In the genomic region with DNA sequence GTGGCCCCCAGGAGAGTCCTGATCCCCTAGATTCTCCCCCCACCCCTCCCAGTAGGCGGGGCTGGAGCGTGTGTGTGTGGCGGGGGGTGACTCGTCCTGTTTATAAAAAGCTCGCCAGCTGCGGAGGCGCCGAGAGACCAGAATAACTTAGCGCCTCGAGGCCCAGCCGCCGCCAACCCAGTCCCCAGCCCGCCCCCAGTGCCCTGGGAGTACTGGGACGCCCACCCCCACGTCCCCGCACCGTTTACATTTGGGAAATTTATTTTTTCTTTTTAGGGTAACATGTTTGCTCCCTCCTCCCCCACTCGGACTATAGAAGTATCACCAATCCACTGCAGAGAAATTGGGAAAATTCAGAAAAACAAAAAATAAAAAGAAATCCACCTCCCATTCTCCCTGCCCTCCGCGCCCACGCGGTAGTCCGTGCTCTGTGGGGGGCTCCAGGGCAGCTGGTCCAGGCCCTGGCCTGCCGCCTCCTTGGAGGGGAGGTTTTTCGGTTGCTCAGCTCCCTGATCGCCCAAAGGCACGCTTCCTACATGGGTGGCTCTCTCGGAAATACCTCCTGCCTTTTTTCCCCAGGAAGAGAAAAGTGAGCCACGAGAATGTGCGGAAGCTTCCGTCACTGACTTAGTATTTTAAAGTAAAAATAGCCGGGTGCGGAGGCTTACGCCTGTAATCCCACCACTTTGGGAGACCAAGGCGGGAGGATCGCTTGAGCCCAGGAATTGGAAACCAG, we compare ENCODE assay signal across 8 cellular contexts. TPM values are rescaled to one million over a fixed set of nuclear protein-coding genes. Genes with fewer than 3 reads are reported as not detected.
DNase-seq lines count a peak whose midpoint lies in the region; ATAC-seq and TF ChIP-seq lines count a peak whose summit lies in the region.

No MANE protein-coding gene starts in this region.

- ATAC-seq in HG02970 (IDR thresholded peaks at IDR 0.05; ENCODE audit: low FRiP score, unreplicated experiment) = no peak

- H3K27ac ChIP-seq in ectodermal cell (ENCODE audit: insufficient read depth, low read depth, low read length, poor library complexity, severe bottlenecking) (peak overlapping the region; percentile 92), liver (ENCODE audit: low read depth in 1 of 2, low read length in 2 of 2) (peak overlapping the region; percentile 81 to 89)

- peak overlapping the region; percentile 75 to 96 for H3K9ac ChIP-seq in liver (ENCODE audit: low read depth in 1 of 2, low read length in 2 of 2)

- no peak for TF ChIP-seq RAD21 in liver (IDR thresholded peaks at IDR 0.05)

- H3K4me3 ChIP-seq in GM06990 (replicated peaks; ENCODE audit: low read depth, low read length) (peak overlapping the region; percentile 80), ectodermal cell (ENCODE audit: insufficient read depth, low read depth, low read length) (peak overlapping the region; percentile 65), liver (ENCODE audit: low read depth in 1 of 3, low read length in 3 of 3) (peak overlapping the region in 2 of 3 donors; percentile 62 to 65)

- DNase-seq in GM06990 (ENCODE audit: extremely low read depth, insufficient read length) (peak; percentile 61), NCI-H1694 treated with DMSO at 0.1 percent for 48 hours (lab: John Stamatoyannopoulos, UW) (peak; percentile 28), HPDE6-E6E7 (ENCODE audit: extremely low spot score) (no peak)
- DNase-seq in activated CD4-positive, alpha-beta T cell treated with anti-CD3 and anti-CD28 coated beads, Interleukin-2, amount 50 U/mL, for 4 hours = peak; percentile 48 to 53
- DNase-seq in stimulated activated CD4-positive, alpha-beta T cell treated with anti-CD3 and anti-CD28 coated beads, Interleukin-4, amount 100 ng/mL, for 24 hours = peak; percentile 60

- no peak for TF ChIP-seq CTCF in GM06990 (IDR thresholded peaks at IDR 0.05; ENCODE audit: insufficient read depth, low read length, poor library complexity, severe bottlenecking)
- TF ChIP-seq CTCF in liver (IDR thresholded peaks at IDR 0.05; ENCODE audit: low read depth, low read length, missing input control) = no peak

- 13 to 15% methylated on average over 36 of the region's 36 CpGs for WGBS in ectodermal cell, 2 experiments
- 37% methylated on average over 36 of the region's 36 CpGs for WGBS in liver

- H3K36me3 ChIP-seq in GM06990 (ENCODE audit: control insufficient read depth, insufficient read depth, low read length) (peaks cover 2% of the 10 kb centered on the region), ectodermal cell (ENCODE audit: control insufficient read depth, insufficient read depth, low read length) (no peaks in the 10 kb centered on the region), liver (ENCODE audit: control insufficient read depth in 4 of 4, insufficient read depth in 3 of 4, low read depth in 1 of 4, low read length in 3 of 4) (peaks cover 0 to under 1% (median 0%) of the 10 kb centered on the region in 4 donors)

- H3K4me1 ChIP-seq in ectodermal cell (ENCODE audit: control insufficient read depth, insufficient read depth, low read length) = peaks cover 15% of the 10 kb centered on the region
- peaks cover 7 to 20% (median 13%) of the 10 kb centered on the region in 4 donors for H3K4me1 ChIP-seq in liver (ENCODE audit: control insufficient read depth in 4 of 4, insufficient read depth in 4 of 4, low read length in 3 of 4)

- H3K9me3 ChIP-seq in ectodermal cell (ENCODE audit: control insufficient read depth, low read length) (no peaks in the 10 kb centered on the region), liver (ENCODE audit: control insufficient read depth in 4 of 4, low read length in 3 of 4) (no peaks in the 10 kb centered on the region)

- peaks cover 2% of the 10 kb centered on the region for H3K27me3 ChIP-seq in GM06990 (replicated peaks; ENCODE audit: control insufficient read depth, insufficient read depth, low read length)
- peaks cover 15% of the 10 kb centered on the region for H3K27me3 ChIP-seq in ectodermal cell (ENCODE audit: control insufficient read depth, insufficient read depth, low read length, poor library complexity, severe bottlenecking)
- no peaks in the 10 kb centered on the region for H3K27me3 ChIP-seq in liver (ENCODE audit: control insufficient read depth in 4 of 4, insufficient read depth in 4 of 4, low read length in 3 of 4)

TF ChIP-seq in liver, 16 proteins besides CTCF, POLR2A, EP300 and RAD21 (continues in another document):
- TF ChIP-seq FOXA1 (IDR thresholded peaks at IDR 0.05) (no peak), NR2F2 (IDR thresholded peaks at IDR 0.05) (no peak), FOXA2 (IDR thresholded peaks at IDR 0.05) (no peak), HNF4G (IDR thresholded peaks at IDR 0.05) (no peak), HNF4A (conservative IDR thresholded peaks at IDR 0.05) (no peak), EGR1 (IDR thresholded peaks at IDR 0.05; ENCODE audit: low read depth in 2 of 2) (no peak), GABPA (IDR thresholded peaks at IDR 0.05 in 1 of 2, conservative IDR thresholded peaks at IDR 0.05 in 1 of 2) (no peak), TAF1 (conservative IDR thresholded peaks at IDR 0.05) (no peak), SP1 (IDR thresholded peaks at IDR 0.05) (no peak), YY1 (IDR thresholded peaks at IDR 0.05) (no peak), RXRA (IDR thresholded peaks at IDR 0.05) (no peak), JUND (IDR thresholded peaks at IDR 0.05) (no peak)
- TF ChIP-seq, protein P1, sequence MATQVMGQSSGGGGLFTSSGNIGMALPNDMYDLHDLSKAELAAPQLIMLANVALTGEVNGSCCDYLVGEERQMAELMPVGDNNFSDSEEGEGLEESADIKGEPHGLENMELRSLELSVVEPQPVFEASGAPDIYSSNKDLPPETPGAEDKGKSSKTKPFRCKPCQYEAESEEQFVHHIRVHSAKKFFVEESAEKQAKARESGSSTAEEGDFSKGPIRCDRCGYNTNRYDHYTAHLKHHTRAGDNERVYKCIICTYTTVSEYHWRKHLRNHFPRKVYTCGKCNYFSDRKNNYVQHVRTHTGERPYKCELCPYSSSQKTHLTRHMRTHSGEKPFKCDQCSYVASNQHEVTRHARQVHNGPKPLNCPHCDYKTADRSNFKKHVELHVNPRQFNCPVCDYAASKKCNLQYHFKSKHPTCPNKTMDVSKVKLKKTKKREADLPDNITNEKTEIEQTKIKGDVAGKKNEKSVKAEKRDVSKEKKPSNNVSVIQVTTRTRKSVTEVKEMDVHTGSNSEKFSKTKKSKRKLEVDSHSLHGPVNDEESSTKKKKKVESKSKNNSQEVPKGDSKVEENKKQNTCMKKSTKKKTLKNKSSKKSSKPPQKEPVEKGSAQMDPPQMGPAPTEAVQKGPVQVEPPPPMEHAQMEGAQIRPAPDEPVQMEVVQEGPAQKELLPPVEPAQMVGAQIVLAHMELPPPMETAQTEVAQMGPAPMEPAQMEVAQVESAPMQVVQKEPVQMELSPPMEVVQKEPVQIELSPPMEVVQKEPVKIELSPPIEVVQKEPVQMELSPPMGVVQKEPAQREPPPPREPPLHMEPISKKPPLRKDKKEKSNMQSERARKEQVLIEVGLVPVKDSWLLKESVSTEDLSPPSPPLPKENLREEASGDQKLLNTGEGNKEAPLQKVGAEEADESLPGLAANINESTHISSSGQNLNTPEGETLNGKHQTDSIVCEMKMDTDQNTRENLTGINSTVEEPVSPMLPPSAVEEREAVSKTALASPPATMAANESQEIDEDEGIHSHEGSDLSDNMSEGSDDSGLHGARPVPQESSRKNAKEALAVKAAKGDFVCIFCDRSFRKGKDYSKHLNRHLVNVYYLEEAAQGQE (IDR thresholded peaks at IDR 0.05) = no peak
- TF ChIP-seq, protein P2, sequence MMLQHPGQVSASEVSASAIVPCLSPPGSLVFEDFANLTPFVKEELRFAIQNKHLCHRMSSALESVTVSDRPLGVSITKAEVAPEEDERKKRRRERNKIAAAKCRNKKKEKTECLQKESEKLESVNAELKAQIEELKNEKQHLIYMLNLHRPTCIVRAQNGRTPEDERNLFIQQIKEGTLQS (IDR thresholded peaks at IDR 0.05) = no peak

RNA-seq across cellular contexts. Expression of a gene that starts 1.5 kb away (rescaled TPM):
- 3.2 TPM for polyA plus RNA-seq in ectodermal cell (2013, experiment 1 of 4)
- 2.3 TPM for polyA plus RNA-seq in ectodermal cell (2013, experiment 2 of 4)
- 3.0 TPM for polyA plus RNA-seq in ectodermal cell (2013, experiment 3 of 4)
- 3.3 TPM for polyA plus RNA-seq in ectodermal cell (2013, experiment 4 of 4)
- under 1 TPM; 0.33 to 0.84 TPM for total RNA-seq in liver
- polyA plus RNA-seq in liver = 1 to 10 TPM in 1 of 2 donors, under 1 TPM in 1; 0.74 to 1.7 TPM

RNA-seq across cellular contexts. Expression of a gene that starts 12.3 kb away (rescaled TPM):
- polyA plus RNA-seq in ectodermal cell (2013, experiment 1 of 4) = 19.8 TPM
- 19.9 TPM for polyA plus RNA-seq in ectodermal cell (2013, experiment 2 of 4)
- 19.3 TPM for polyA plus RNA-seq in ectodermal cell (2013, experiment 3 of 4)
- 18.6 TPM for polyA plus RNA-seq in ectodermal cell (2013, experiment 4 of 4)
- total RNA-seq in liver = 10 to 100 TPM in 1 of 2 donors, 1 to 10 TPM in 1; 3.6 to 12.1 TPM
- 10 to 100 TPM; 16.1 to 28.0 TPM for polyA plus RNA-seq in liver

RNA-seq across cellular contexts. Expression of a gene that starts 20.9 kb away (rescaled TPM):
- polyA plus RNA-seq in ectodermal cell (2013, experiment 1 of 4) = 1.6 TPM
- 0.34 TPM for polyA plus RNA-seq in ectodermal cell (2013, experiment 2 of 4)
- polyA plus RNA-seq in ectodermal cell (2013, experiment 3 of 4) = 0.85 TPM
- polyA plus RNA-seq in ectodermal cell (2013, experiment 4 of 4) = 1.0 TPM
- under 1 TPM; 0.51 to 0.75 TPM for total RNA-seq in liver
- under 1 TPM in 1 of 2 donors, not detected in 1; 0.23 TPM for polyA plus RNA-seq in liver

RNA-seq across cellular contexts. Expression of a gene that starts 31.7 kb away (rescaled TPM):
- 2.1 TPM for polyA plus RNA-seq in ectodermal cell (2013, experiment 1 of 4)
- 2.3 TPM for polyA plus RNA-seq in ectodermal cell (2013, experiment 2 of 4)
- 1.7 TPM for polyA plus RNA-seq in ectodermal cell (2013, experiment 3 of 4)
- polyA plus RNA-seq in ectodermal cell (2013, experiment 4 of 4) = 1.8 TPM
- 100 to 1,000 TPM in 1 of 2 donors, 10 to 100 TPM in 1; 60.2 to 129 TPM for total RNA-seq in liver
- 100 to 1,000 TPM in 1 of 2 donors, 10 to 100 TPM in 1; 89.0 to 130 TPM for polyA plus RNA-seq in liver

RNA-seq across cellular contexts. Expression of a gene that starts 52.4 kb away (rescaled TPM):
- polyA plus RNA-seq in ectodermal cell (2013, experiment 1 of 4) = 73.4 TPM
- polyA plus RNA-seq in ectodermal cell (2013, experiment 2 of 4) = 77.9 TPM
- polyA plus RNA-seq in ectodermal cell (2013, experiment 3 of 4) = 59.4 TPM
- polyA plus RNA-seq in ectodermal cell (2013, experiment 4 of 4) = 63.4 TPM
- 10 to 100 TPM in 1 of 2 donors, 1 to 10 TPM in 1; 9.1 to 37.8 TPM for total RNA-seq in liver
- polyA plus RNA-seq in liver = 1 to 10 TPM; 1.5 to 6.2 TPM
